ENCODE assay signal across 9 cellular contexts in genomic region chr7:27171636-27172387, GRCh38. TPM values are rescaled to one million over a fixed set of nuclear protein-coding genes. Genes with fewer than 3 reads are reported as not detected.
DNase-seq lines count a peak whose midpoint lies in the region; FAIRE-seq and TF ChIP-seq lines count a peak whose summit lies in the region.
"Had no signal": no experiment of that assay in that cellular context is flagged by ENCODE, and none has a peak within 500 bp of the region (broad histone marks: within the 10 kb centered on the region; RNA-seq: fewer than 3 reads in every experiment).

No MANE protein-coding gene starts in this region.

- H3K36me3 ChIP-seq in mesendoderm (ENCODE audit: control insufficient read depth, insufficient read depth, low read length) = no peaks in the 10 kb centered on the region

- H4K5ac ChIP-seq in mesendoderm (ENCODE audit: low read length) = no peak overlapping the region

- H3K27me3 ChIP-seq in mesendoderm (ENCODE audit: insufficient read depth, low read length, poor library complexity) = peaks cover 90% of the 10 kb centered on the region

- no CpG with 5 or more reads among the region's 30 CpGs for WGBS in mesendoderm (ENCODE audit: extremely low coverage, insufficient coverage, low lambda C conversion rate)

- H3K4me3 ChIP-seq in AG10803 (ENCODE audit: low read length) (peak overlapping the region; percentile 87), mesendoderm (ENCODE audit: low read length) (no peak overlapping the region)

- H3K56ac ChIP-seq in mesendoderm (ENCODE audit: low read length) = no peak overlapping the region

- no peaks in the 10 kb centered on the region for H3K79me1 ChIP-seq in mesendoderm (ENCODE audit: low read length)

- no peak for TF ChIP-seq POLR2A in GM12892 (IDR thresholded peaks at IDR 0.05; ENCODE audit: low read depth, low read length)

- peak; percentile 40 for FAIRE-seq in GM19239 (lab: Jason Lieb, UNC)
- FAIRE-seq in GM12892 (lab: Jason Lieb, UNC) = no peak

- no peak overlapping the region for H3K27ac ChIP-seq in mesendoderm (ENCODE audit: low read depth, low read length)

- no peak overlapping the region for H3K18ac ChIP-seq in mesendoderm (ENCODE audit: low read length)

- no peak overlapping the region for H2AK5ac ChIP-seq in mesendoderm (ENCODE audit: low read length)

- TF ChIP-seq CTCF in AG10803 (conservative IDR thresholded peaks at IDR 0.05; ENCODE audit: low read length) = no peak; the same call in 1 of the 2 replicates

- H3K4ac ChIP-seq in mesendoderm (ENCODE audit: low read depth, low read length) = no peak overlapping the region

- no peak for DNase-seq in AG10803 (ENCODE audit: low read depth)
- no peak for DNase-seq in GM19239 (ENCODE audit: insufficient read length, low spot score)
- DNase-seq in activated CD8-positive, alpha-beta memory T cell treated with anti-CD3 and anti-CD28 coated beads for 24 hours = peak; percentile 62
- DNase-seq in mesendoderm = peak; percentile 59
- no peak for DNase-seq in activated gamma-delta T cell (lab: John Stamatoyannopoulos, UW)
- no peak for DNase-seq in GM12892 (ENCODE audit: insufficient read length)
- no peak for DNase-seq in anterior cingulate cortex (lab: John Stamatoyannopoulos, UW)
- DNase-seq in KG1 (lab: John Stamatoyannopoulos, UW) = no peak
- DNase-seq: SW 1271 had no signal

- no peak overlapping the region for H3K23ac ChIP-seq in mesendoderm (ENCODE audit: low read length)

- no peak overlapping the region for H3K4me2 ChIP-seq in mesendoderm (ENCODE audit: low read length)

- H2BK5ac ChIP-seq in mesendoderm (ENCODE audit: low read length) = no peak overlapping the region

- H2BK15ac ChIP-seq in mesendoderm (replicated peaks; ENCODE audit: low read depth) = no peak overlapping the region

- H4K8ac ChIP-seq in mesendoderm (ENCODE audit: low read depth, low read length) = no peak overlapping the region

- no peak overlapping the region for H3K9ac ChIP-seq in mesendoderm (ENCODE audit: low read length)

- no peak overlapping the region for H2BK120ac ChIP-seq in mesendoderm (ENCODE audit: low read depth, low read length)

- H3K79me2 ChIP-seq in mesendoderm (ENCODE audit: control insufficient read depth, insufficient read depth, low read length) = no peaks in the 10 kb centered on the region

- H3K4me1 ChIP-seq in mesendoderm (ENCODE audit: control insufficient read depth, low read depth, low read length) = no peaks in the 10 kb centered on the region

RNA-seq across cellular contexts. Expression of gene HOXA10, which starts 2.3 kb away (rescaled TPM):
- not detected for polyA plus RNA-seq in mesendoderm (2013, experiment 1 of 2)
- polyA plus RNA-seq in mesendoderm (2013, experiment 2 of 2) = not detected
- polyA plus RNA-seq in GM12892 (2012; ENCODE audit: missing spikeins) = 2.9 TPM

RNA-seq across cellular contexts. Expression of gene HOXA9, which starts 6.5 kb away (rescaled TPM):
- not detected for polyA plus RNA-seq in mesendoderm (2013, experiment 1 of 2)
- not detected for polyA plus RNA-seq in mesendoderm (2013, experiment 2 of 2)
- 4.1 TPM for polyA plus RNA-seq in GM12892 (2012; ENCODE audit: missing spikeins)

RNA-seq across cellular contexts. Expression of gene HOXA11, which starts 13.2 kb away (rescaled TPM):
- not detected for polyA plus RNA-seq in mesendoderm (2013, experiment 1 of 2)
- not detected for polyA plus RNA-seq in mesendoderm (2013, experiment 2 of 2)
- polyA plus RNA-seq in GM12892 (2012; ENCODE audit: missing spikeins) = not detected

RNA-seq across cellular contexts. Expression of gene HOXA7, which starts 15.3 kb away (rescaled TPM):
- polyA plus RNA-seq in mesendoderm (2013, experiment 1 of 2) = 0.01 TPM
- polyA plus RNA-seq in mesendoderm (2013, experiment 2 of 2) = not detected
- not detected for polyA plus RNA-seq in GM12892 (2012; ENCODE audit: missing spikeins)

RNA-seq across cellular contexts. Expression of gene HOXA3, which starts 19.4 kb away (rescaled TPM):
- not detected for polyA plus RNA-seq in mesendoderm (2013, experiment 1 of 2)
- polyA plus RNA-seq in mesendoderm (2013, experiment 2 of 2) = not detected
- not detected for polyA plus RNA-seq in GM12892 (2012; ENCODE audit: missing spikeins)

Comparison
In these comparisons a context has a peak if more than half of its experiments do, and no peak if none do; other contexts are left out.
1. DNase-seq: peak in activated CD8-positive, alpha-beta memory T cell treated with anti-CD3 and anti-CD28 coated beads for 24 hours (single experiment) and mesendoderm (single experiment); none in AG10803 (single experiment), GM19239 (single experiment), activated gamma-delta T cell (single experiment), GM12892 (single experiment), anterior cingulate cortex (0 of 58) and KG1 (single experiment).